34 cellular contexts compared by ENCODE assay signal in the genomic region with DNA sequence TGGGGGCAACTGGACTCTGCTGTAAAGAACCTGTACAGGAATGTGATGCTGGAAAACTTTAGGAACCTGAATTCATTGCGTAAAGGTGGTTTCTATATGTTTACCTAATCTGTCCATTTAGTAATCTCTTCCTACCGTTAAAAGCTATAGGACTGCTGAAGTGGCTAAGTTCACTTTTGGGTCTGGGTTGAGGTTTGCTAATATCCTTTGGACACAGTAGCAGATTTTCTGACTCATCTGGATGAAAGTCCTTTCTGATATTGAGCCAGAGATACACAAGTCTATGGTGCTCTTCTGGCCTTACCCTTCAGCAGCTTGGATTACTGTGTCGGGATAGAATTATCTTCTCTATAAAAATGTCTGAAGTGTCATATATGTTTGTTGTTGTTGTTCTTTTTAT. TPM values are rescaled to one million over a fixed set of nuclear protein-coding genes. Genes with fewer than 3 reads are reported as not detected.
"Had no signal": no experiment of that assay in that cellular context is flagged by ENCODE, and none has a peak within 500 bp of the region (broad histone marks: within the 10 kb centered on the region; RNA-seq: fewer than 3 reads in every experiment).

No MANE protein-coding gene starts in this region.

- H3K36me3 Mint-ChIP-seq: activated naive CD8-positive, alpha-beta T cell; immature natural killer cell; naive thymus-derived CD8-positive, alpha-beta T cell had no signal

- ATAC-seq: activated T-helper 17 cell treated with anti-CD3 and anti-CD28 coated beads, Interleukin-2, amount 50 U/mL, for 72 hours; body of pancreas; foreskin keratinocyte; left lung; naive thymus-derived CD8-positive, alpha-beta T cell; WTC11 had no signal

- H3K27ac Mint-ChIP-seq: activated naive CD8-positive, alpha-beta T cell; activated T-cell treated with anti-CD3 and anti-CD28 coated beads, Interleukin-2, amount 50 U/mL, for 24 hours; activated T-helper 17 cell treated with anti-CD3 and anti-CD28 coated beads, Interleukin-2, amount 50 U/mL, for 72 hours; immature natural killer cell; mesothelial cell of epicardium; naive thymus-derived CD8-positive, alpha-beta T cell; neural progenitor cell; T-helper 1 cell treated with Interleukin-12 subunit alpha and Interleukin-12 subunit beta and Interleukin-4 antibody, amounts not matched to agents 30 μg/mL and 1 μg/mL, for 36 hours; WTC11 had no signal

- H3K27me3 Mint-ChIP-seq: activated T-cell treated with anti-CD3 and anti-CD28 coated beads, Interleukin-2, amount 50 U/mL, for 24 hours; activated T-helper 17 cell treated with anti-CD3 and anti-CD28 coated beads, Interleukin-2, amount 50 U/mL, for 72 hours had no signal

- H3K4me2 ChIP-seq: hepatocyte, neural progenitor cell had no signal

- H3K9ac ChIP-seq: neural progenitor cell had no signal

- H3K9me3 Mint-ChIP-seq: activated T-cell treated with anti-CD3 and anti-CD28 coated beads, Interleukin-2, amount 50 U/mL, for 24 hours; neural progenitor cell; T-helper 1 cell treated with Interleukin-12 subunit alpha and Interleukin-12 subunit beta and Interleukin-4 antibody, amounts not matched to agents 30 μg/mL and 1 μg/mL, for 36 hours had no signal

- H3K4me1 Mint-ChIP-seq: activated T-helper 17 cell treated with anti-CD3 and anti-CD28 coated beads, Interleukin-2, amount 50 U/mL, for 72 hours; immature natural killer cell; mesothelial cell of epicardium; naive thymus-derived CD8-positive, alpha-beta T cell; neural progenitor cell; WTC11 had no signal

- H3K9me3 ChIP-seq: body of pancreas, left lung, sigmoid colon, upper lobe of left lung had no signal

- H3K27me3 ChIP-seq: body of pancreas, cardiac muscle cell, foreskin keratinocyte, hepatocyte, left lung, neural progenitor cell, sigmoid colon, upper lobe of left lung had no signal

- H3K4me3 Mint-ChIP-seq: activated naive CD8-positive, alpha-beta T cell; activated T-cell treated with anti-CD3 and anti-CD28 coated beads, Interleukin-2, amount 50 U/mL, for 24 hours; activated T-helper 17 cell treated with anti-CD3 and anti-CD28 coated beads, Interleukin-2, amount 50 U/mL, for 72 hours; immature natural killer cell; mesothelial cell of epicardium; naive thymus-derived CD8-positive, alpha-beta T cell; neural progenitor cell; T-helper 1 cell treated with Interleukin-12 subunit alpha and Interleukin-12 subunit beta and Interleukin-4 antibody, amounts not matched to agents 30 μg/mL and 1 μg/mL, for 36 hours; WTC11 had no signal

- H2AFZ ChIP-seq: hepatocyte, neural progenitor cell had no signal

- DNase-seq: activated CD4-positive, alpha-beta T cell treated with anti-CD3 and anti-CD28 coated beads, Interleukin-2, amount 50 U/mL, for 4 hours; activated CD8-positive, alpha-beta memory T cell treated with anti-CD3 and anti-CD28 coated beads for 24 hours; activated CD8-positive, alpha-beta memory T cell treated with anti-CD3 and anti-CD28 coated beads, Interleukin-2, amount 50 U/mL, for 4 hours; activated naive CD4-positive, alpha-beta T cell; activated T-cell treated with anti-CD3 and anti-CD28 coated beads, Interleukin-2, amount 50 U/mL, for 24 hours; amniotic stem cell; body of pancreas; dermis blood vessel endothelial cell; effector CD8-positive, alpha-beta T cell; erythroblast; foreskin keratinocyte; immature natural killer cell; kidney glomerular epithelial cell; left lung; naive thymus-derived CD8-positive, alpha-beta T cell; retina; sigmoid colon; stimulated activated CD4-positive, alpha-beta T cell treated with anti-CD3 and anti-CD28 coated beads, Interleukin-4, amount 100 ng/mL, for 1 hour; stimulated activated naive CD4-positive, alpha-beta T cell; T1000; upper lobe of left lung had no signal

- H3K4me3 ChIP-seq: body of pancreas, cardiac muscle cell, hepatocyte, left lung, neural progenitor cell, sigmoid colon, upper lobe of left lung had no signal

- H3K4me1 ChIP-seq: body of pancreas, foreskin keratinocyte, left lung, neural progenitor cell, sigmoid colon, upper lobe of left lung had no signal

- H3K79me2 ChIP-seq: hepatocyte had no signal

- H3K27ac ChIP-seq: body of pancreas, cardiac muscle cell, foreskin keratinocyte, hepatocyte, left lung, neural progenitor cell, sigmoid colon, upper lobe of left lung had no signal

- H3K36me3 ChIP-seq: cardiac muscle cell, left lung, sigmoid colon, upper lobe of left lung had no signal

RNA-seq across cellular contexts. Expression of gene ZNF215, which starts 16.9 kb away (rescaled TPM):
- polyA plus RNA-seq: immature natural killer cell; naive thymus-derived CD8-positive, alpha-beta T cell had no signal

RNA-seq across cellular contexts. Expression of gene OR2D3, which starts 22.3 kb away (rescaled TPM):
- total RNA-seq: activated T-helper 17 cell treated with anti-CD3 and anti-CD28 coated beads, Interleukin-2, amount 50 U/mL, for 72 hours; body of pancreas; cardiac muscle cell; dermis blood vessel endothelial cell; foreskin keratinocyte; hepatocyte; left lung; lung microvascular endothelial cell; mesothelial cell of epicardium; naive thymus-derived CD8-positive, alpha-beta T cell; omental fat pad; posterior vena cava; sigmoid colon; subcutaneous adipose tissue; upper lobe of left lung; WTC11 had no signal
- polyA plus RNA-seq: foreskin keratinocyte; hepatocyte; immature natural killer cell; naive thymus-derived CD8-positive, alpha-beta T cell; sigmoid colon; thymus had no signal

RNA-seq across cellular contexts. Expression of gene OR2D2, which starts 50.8 kb away (rescaled TPM):
- total RNA-seq: activated T-helper 17 cell treated with anti-CD3 and anti-CD28 coated beads, Interleukin-2, amount 50 U/mL, for 72 hours; cardiac muscle cell; lung microvascular endothelial cell; naive thymus-derived CD8-positive, alpha-beta T cell; posterior vena cava; sigmoid colon; subcutaneous adipose tissue had no signal
- polyA plus RNA-seq: cardiac muscle cell; foreskin keratinocyte; hepatocyte; immature natural killer cell; naive thymus-derived CD8-positive, alpha-beta T cell; sigmoid colon; thymus had no signal
